ENCODE assay signal across 1 cellular context in the genomic region with DNA sequence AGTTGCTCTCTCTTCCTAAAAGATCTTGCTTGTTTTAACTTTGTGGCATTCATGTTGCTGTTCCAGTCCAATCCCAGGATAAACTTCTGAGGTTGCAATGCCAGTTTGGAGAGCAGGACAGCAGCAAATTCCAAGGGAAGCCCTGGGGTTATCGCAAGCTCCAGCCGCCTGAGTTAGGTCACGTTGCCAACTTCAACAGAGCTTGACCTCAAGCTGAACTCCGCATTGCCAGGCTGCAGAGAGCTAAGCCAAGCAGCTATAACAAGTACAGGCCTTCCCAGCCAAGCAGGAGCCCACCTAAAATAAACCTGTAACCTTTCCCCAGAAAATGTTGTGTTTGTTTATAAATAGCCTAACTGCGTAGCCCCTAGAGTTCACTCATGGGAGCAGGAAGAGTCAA.
TF ChIP-seq lines count a peak whose summit lies in the region.

No MANE protein-coding gene starts in this region.

TF ChIP-seq in WTC11, 78 proteins besides CTCF, POLR2A, EP300 and RAD21 (continued from another document):
- TF ChIP-seq, protein P1, sequence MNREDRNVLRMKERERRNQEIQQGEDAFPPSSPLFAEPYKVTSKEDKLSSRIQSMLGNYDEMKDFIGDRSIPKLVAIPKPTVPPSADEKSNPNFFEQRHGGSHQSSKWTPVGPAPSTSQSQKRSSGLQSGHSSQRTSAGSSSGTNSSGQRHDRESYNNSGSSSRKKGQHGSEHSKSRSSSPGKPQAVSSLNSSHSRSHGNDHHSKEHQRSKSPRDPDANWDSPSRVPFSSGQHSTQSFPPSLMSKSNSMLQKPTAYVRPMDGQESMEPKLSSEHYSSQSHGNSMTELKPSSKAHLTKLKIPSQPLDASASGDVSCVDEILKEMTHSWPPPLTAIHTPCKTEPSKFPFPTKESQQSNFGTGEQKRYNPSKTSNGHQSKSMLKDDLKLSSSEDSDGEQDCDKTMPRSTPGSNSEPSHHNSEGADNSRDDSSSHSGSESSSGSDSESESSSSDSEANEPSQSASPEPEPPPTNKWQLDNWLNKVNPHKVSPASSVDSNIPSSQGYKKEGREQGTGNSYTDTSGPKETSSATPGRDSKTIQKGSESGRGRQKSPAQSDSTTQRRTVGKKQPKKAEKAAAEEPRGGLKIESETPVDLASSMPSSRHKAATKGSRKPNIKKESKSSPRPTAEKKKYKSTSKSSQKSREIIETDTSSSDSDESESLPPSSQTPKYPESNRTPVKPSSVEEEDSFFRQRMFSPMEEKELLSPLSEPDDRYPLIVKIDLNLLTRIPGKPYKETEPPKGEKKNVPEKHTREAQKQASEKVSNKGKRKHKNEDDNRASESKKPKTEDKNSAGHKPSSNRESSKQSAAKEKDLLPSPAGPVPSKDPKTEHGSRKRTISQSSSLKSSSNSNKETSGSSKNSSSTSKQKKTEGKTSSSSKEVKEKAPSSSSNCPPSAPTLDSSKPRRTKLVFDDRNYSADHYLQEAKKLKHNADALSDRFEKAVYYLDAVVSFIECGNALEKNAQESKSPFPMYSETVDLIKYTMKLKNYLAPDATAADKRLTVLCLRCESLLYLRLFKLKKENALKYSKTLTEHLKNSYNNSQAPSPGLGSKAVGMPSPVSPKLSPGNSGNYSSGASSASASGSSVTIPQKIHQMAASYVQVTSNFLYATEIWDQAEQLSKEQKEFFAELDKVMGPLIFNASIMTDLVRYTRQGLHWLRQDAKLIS (CRISPR knock-in tag; IDR thresholded peaks at IDR 0.05; ENCODE audit: borderline replicate concordance), result no peak
- TF ChIP-seq SMAD3 (CRISPR knock-in tag; IDR thresholded peaks at IDR 0.05; ENCODE audit: borderline replicate concordance) (no peak), ZBTB21 (CRISPR knock-in tag; IDR thresholded peaks at IDR 0.05; ENCODE audit: borderline replicate concordance) (no peak), SP1 (CRISPR knock-in tag; conservative IDR thresholded peaks at IDR 0.05) (no peak), ZNF219 (CRISPR knock-in tag; IDR thresholded peaks at IDR 0.05; ENCODE audit: borderline replicate concordance) (no peak), NR1H2 (CRISPR knock-in tag; IDR thresholded peaks at IDR 0.05) (no peak), ZNF232 (CRISPR knock-in tag; IDR thresholded peaks at IDR 0.05) (no peak), TEAD4 (CRISPR knock-in tag; IDR thresholded peaks at IDR 0.05) (no peak), ATF2 (CRISPR knock-in tag; IDR thresholded peaks at IDR 0.05; ENCODE audit: borderline replicate concordance, low read depth) (no peak), JAZF1 (CRISPR knock-in tag; IDR thresholded peaks at IDR 0.05) (no peak)
